11 cellular contexts compared by ENCODE assay signal in genomic region chr4:173519130-173520101, GRCh38. TPM values are rescaled to one million over a fixed set of nuclear protein-coding genes. Genes with fewer than 3 reads are reported as not detected.
DNase-seq lines count a peak whose midpoint lies in the region; ATAC-seq, FAIRE-seq and TF ChIP-seq lines count a peak whose summit lies in the region.
"Had no signal": no experiment of that assay in that cellular context is flagged by ENCODE, and none has a peak within 500 bp of the region (broad histone marks: within the 10 kb centered on the region; RNA-seq: fewer than 3 reads in every experiment).

No MANE protein-coding gene starts in this region.

- H3K4me3 ChIP-seq in H1 (ENCODE audit: extremely low read depth in 1 of 4, insufficient read depth in 2 of 4, low read depth in 3 of 4, low read length in 4 of 4) (peak overlapping the region in 1 of 4 experiments; percentile 51; a peak in 2 of 8 replicates), mesodermal cell (ENCODE audit: extremely low read depth, insufficient read depth, low read length, poor library complexity, severe bottlenecking) (peak overlapping the region; percentile 20), thoracic aorta (peak overlapping the region; percentile 66)

- H3K27me3 ChIP-seq in H1 (replicated peaks in 1 of 4; ENCODE audit: control insufficient read depth in 3 of 4, extremely low read depth in 1 of 4, insufficient read depth in 3 of 4, low read length in 3 of 4) (peaks cover 99 to 100% (median 100%) of the 10 kb centered on the region in 4 experiments), thoracic aorta (replicated peaks; ENCODE audit: insufficient read depth) (no peaks in the 10 kb centered on the region)

- H4K91ac ChIP-seq in H1 (replicated peaks; ENCODE audit: insufficient read length, low read length): no peak overlapping the region

- no peak overlapping the region for H3K4me3 Mint-ChIP-seq in activated CD8-positive, alpha-beta memory T cell treated with anti-CD3 and anti-CD28 coated beads, Interleukin-2, amount 10 ng/mL, durations not matched to agents 7 days and 5 days

- no peak for DNase-seq in activated CD8-positive, alpha-beta memory T cell treated with anti-CD3 and anti-CD28 coated beads, Interleukin-2, amount 10 ng/mL, durations not matched to agents 7 days and 5 days
- DNase-seq in activated CD8-positive, alpha-beta memory T cell treated with anti-CD3 and anti-CD28 coated beads for 24 hours: no peak
- DNase-seq in H1 (ENCODE audit: low read depth in 1 of 2, low spot score in 2 of 2) (peak in 1 of 2 experiments; percentile 45), thoracic aorta (ENCODE audit: low spot score) (no peak), omental fat pad (ENCODE audit: low spot score) (no peak), NCI-H748 (lab: John Stamatoyannopoulos, UW; ENCODE audit: unreplicated experiment) (no peak)
- DNase-seq in activated CD4-positive, alpha-beta T cell treated with anti-CD3 and anti-CD28 coated beads, Interleukin-2, amount 50 U/mL, for 1 hour: no peak
- DNase-seq: kidney glomerular epithelial cell; stimulated activated CD4-positive, alpha-beta T cell treated with anti-CD3 and anti-CD28 coated beads, Interleukin-4, amount 100 ng/mL, for 24 hours had no signal

- no peaks in the 10 kb centered on the region for H3K9me3 Mint-ChIP-seq in activated CD8-positive, alpha-beta memory T cell treated with anti-CD3 and anti-CD28 coated beads, Interleukin-2, amount 10 ng/mL, durations not matched to agents 7 days and 5 days (ENCODE audit: low read depth)

- TF ChIP-seq CTCF in H1 (IDR thresholded peaks at IDR 0.05; ENCODE audit: control extremely low read depth in 1 of 3, insufficient read depth in 1 of 3, low read depth in 1 of 3, low read length in 3 of 3): no peak
- no peak for TF ChIP-seq CTCF in thoracic aorta (IDR thresholded peaks at IDR 0.05)
- no peak for TF ChIP-seq CTCF in omental fat pad (IDR thresholded peaks at IDR 0.05)

- peaks cover 6% of the 10 kb centered on the region for H3K4me1 Mint-ChIP-seq in activated CD8-positive, alpha-beta memory T cell treated with anti-CD3 and anti-CD28 coated beads, Interleukin-2, amount 10 ng/mL, durations not matched to agents 7 days and 5 days

- H3K4me2 ChIP-seq in H1 (ENCODE audit: insufficient read depth in 1 of 2, low read depth in 2 of 2, low read length in 2 of 2): peak overlapping the region; percentile 61 to 72; a peak in 1 of 4 replicates

- peaks cover 6% of the 10 kb centered on the region for H3K36me3 Mint-ChIP-seq in activated CD8-positive, alpha-beta memory T cell treated with anti-CD3 and anti-CD28 coated beads, Interleukin-2, amount 10 ng/mL, durations not matched to agents 7 days and 5 days

- H3K56ac ChIP-seq in H1 (replicated peaks; ENCODE audit: insufficient read length, low read depth, low read length): no peak overlapping the region

- no peaks in the 10 kb centered on the region for H3K79me2 ChIP-seq in H1 (ENCODE audit: control insufficient read depth in 1 of 2, insufficient read depth in 2 of 2, low read length in 2 of 2)

- FAIRE-seq in H1 (lab: Jason Lieb, UNC): no peak
- FAIRE-seq: TTC549 had no signal

- H3K14ac ChIP-seq in H1 (ENCODE audit: insufficient read length): no peak overlapping the region

- no peak overlapping the region for H3K18ac ChIP-seq in H1 (ENCODE audit: extremely low read depth, low read length)

- peaks cover 15 to 48% of the 10 kb centered on the region in 2 experiments for H4K20me1 ChIP-seq in H1 (replicated peaks in 1 of 2; ENCODE audit: control insufficient read depth in 1 of 2, insufficient read depth in 2 of 2, low read length in 2 of 2)

- peaks cover 3% of the 10 kb centered on the region; the same call in 1 of the 2 replicates for H3K23me2 ChIP-seq in H1 (ENCODE audit: low read depth, low read length)

- no peak overlapping the region for H3K9ac ChIP-seq in H1 (replicated peaks in 1 of 4; ENCODE audit: extremely low read depth in 1 of 4, low read depth in 3 of 4, low read length in 3 of 4)

- TF ChIP-seq POLR2A in H1 (IDR thresholded peaks at IDR 0.05; ENCODE audit: control extremely low read depth in 1 of 2, low read depth in 2 of 2, low read length in 2 of 2): no peak

- no peak overlapping the region for H2AFZ ChIP-seq in H1 (ENCODE audit: low read length)

- CTCF ChIA-PET in activated CD8-positive, alpha-beta memory T cell treated with anti-CD3 and anti-CD28 coated beads, Interleukin-2, amount 10 ng/mL, durations not matched to agents 7 days and 5 days (lab: Charles Lee): no interaction called here
- CTCF ChIA-PET in H1 (lab: Charles Lee; ENCODE audit: partially characterized antibody): interaction anchor here (0.7 to 1.9 kb wide), 4 partner anchors 10 to 25 kb away, joined by 3 to 7 read pairs (median 5); partner anchors contain the start of gene HAND2

- H3K36me3 ChIP-seq in H1 (ENCODE audit: control insufficient read depth in 2 of 4, insufficient read depth in 4 of 4, low read length in 3 of 4) (no peaks in the 10 kb centered on the region; a peak in 1 of 8 replicates), mesodermal cell (ENCODE audit: control insufficient read depth, insufficient read depth, low read length) (no peaks in the 10 kb centered on the region), thoracic aorta (no peaks in the 10 kb centered on the region)

- H3K9me3 ChIP-seq in H1 (ENCODE audit: insufficient read depth in 2 of 2, low read depth in 1 of 2, low read length in 1 of 2): no peaks in the 10 kb centered on the region
- no peaks in the 10 kb centered on the region for H3K9me3 ChIP-seq in mesodermal cell (ENCODE audit: control insufficient read depth, low read length)
- no peaks in the 10 kb centered on the region for H3K9me3 ChIP-seq in thoracic aorta

- H4K5ac ChIP-seq in H1 (ENCODE audit: insufficient read length, low read depth, low read length): no peak overlapping the region

- H3K4me1 ChIP-seq in H1 (replicated peaks in 1 of 4; ENCODE audit: control insufficient read depth in 3 of 4, insufficient read depth in 4 of 4, low read length in 3 of 4): peaks cover 8 to 34% (median 26%) of the 10 kb centered on the region in 4 experiments
- H3K4me1 ChIP-seq in mesodermal cell (ENCODE audit: control insufficient read depth, insufficient read depth, low read length, poor library complexity, severe bottlenecking): peaks cover 19% of the 10 kb centered on the region
- peaks cover 3 to 64% of the 10 kb centered on the region in 2 donors for H3K4me1 ChIP-seq in thoracic aorta (ENCODE audit: control insufficient read depth in 1 of 2, low read depth in 2 of 2)

- H2BK20ac ChIP-seq in H1 (ENCODE audit: low read length): no peak overlapping the region

- WGBS in H1 (ENCODE audit: extremely low coverage in 1 of 2, insufficient coverage in 1 of 2, insufficient read length in 1 of 2, insufficient replicate concordance in 2 of 2, low coverage in 1 of 2, low lambda C conversion rate in 2 of 2, missing lambda C conversion rate in 1 of 2), 2 experiments: 10% methylated on average over 31 of the region's 31 CpGs; no CpG with 5 or more reads in 1 of the 2 experiments
- 9 to 19% methylated on average over 13 to 22 of the region's 31 CpGs for WGBS in mesodermal cell (ENCODE audit: insufficient coverage in 2 of 2), 2 experiments

- H2BK120ac ChIP-seq in H1 (replicated peaks; ENCODE audit: low read depth, low read length): no peak overlapping the region

- no peak overlapping the region for H3K4ac ChIP-seq in H1 (replicated peaks; ENCODE audit: insufficient read length, low read depth, low read length)

- POLR2A ChIA-PET in H1 (lab: Charles Lee; ENCODE audit: partially characterized antibody): interaction anchor here (1.6 kb wide), 1 partner anchor 11 kb away, joined by 4 read pairs; no protein-coding TSS in a partner anchor

- H2BK5ac ChIP-seq in H1 (ENCODE audit: low read depth, low read length): no peak overlapping the region

- H3K27me3 Mint-ChIP-seq in activated CD8-positive, alpha-beta memory T cell treated with anti-CD3 and anti-CD28 coated beads, Interleukin-2, amount 10 ng/mL, durations not matched to agents 7 days and 5 days: peaks cover 98% of the 10 kb centered on the region

- TF ChIP-seq EP300 in H1 (IDR thresholded peaks at IDR 0.05; ENCODE audit: borderline replicate concordance in 1 of 2, low read depth in 2 of 2, low read length in 2 of 2): no peak

- H3K27ac Mint-ChIP-seq in activated CD8-positive, alpha-beta memory T cell treated with anti-CD3 and anti-CD28 coated beads, Interleukin-2, amount 10 ng/mL, durations not matched to agents 7 days and 5 days: peak overlapping the region; percentile 43

- H3K79me1 ChIP-seq in H1 (ENCODE audit: low read depth, low read length): no peaks in the 10 kb centered on the region

- no peak for ATAC-seq in activated CD8-positive, alpha-beta memory T cell treated with anti-CD3 and anti-CD28 coated beads, Interleukin-2, amount 10 ng/mL, durations not matched to agents 7 days and 5 days
- ATAC-seq in thoracic aorta (ENCODE audit: insufficient number of reproducible peaks, low FRiP score, low read depth) (no peak), omental fat pad (ENCODE audit: low FRiP score) (no peak)

- no peak overlapping the region for H3K27ac ChIP-seq in H1 (ENCODE audit: low read depth, low read length)
- peak overlapping the region; percentile 71 for H3K27ac ChIP-seq in mesodermal cell (ENCODE audit: low read depth, low read length, severe bottlenecking)
- H3K27ac ChIP-seq in thoracic aorta: peak overlapping the region; percentile 88 to 95

- H2AK5ac ChIP-seq in H1 (ENCODE audit: low read depth, low read length): no peak overlapping the region; the same call in 1 of the 2 replicates

- no peak overlapping the region for H2BK15ac ChIP-seq in H1 (ENCODE audit: low read length)

- no peak for TF ChIP-seq RAD21 in H1 (IDR thresholded peaks at IDR 0.05 in 1 of 2, conservative IDR thresholded peaks at IDR 0.05 in 1 of 2; ENCODE audit: low read depth in 2 of 2, low read length in 2 of 2)

- no peak overlapping the region for H4K8ac ChIP-seq in H1 (ENCODE audit: extremely low read depth, insufficient read depth, low read length)

- H2BK12ac ChIP-seq in H1 (ENCODE audit: low read depth, low read length): no peak overlapping the region

- H3K23ac ChIP-seq in H1 (ENCODE audit: insufficient read length): peak overlapping the region; percentile 22

RNA-seq across cellular contexts. Expression of gene HAND2, which starts 10.6 kb away (rescaled TPM):
- total RNA-seq in activated CD8-positive, alpha-beta memory T cell treated with anti-CD3 and anti-CD28 coated beads, Interleukin-2, amount 10 ng/mL, durations not matched to agents 7 days and 5 days: not detected
- total RNA-seq in H1 (2021; fragmentation: NEBNext Ultra II Directional; extraction: Animal tissue kit (Norgen Biotek cat#: 25700)): not detected in 2 replicates
- polyA plus RNA-seq in H1 (2011; rRNA removed): 0.05 TPM in 1 of 2 replicates, not detected in the other
- polyA plus RNA-seq in H1 (2011; cell fraction: cytosol; rRNA removed): 0.04 TPM
- not detected for polyA plus RNA-seq in H1 (2011; cell fraction: nucleus; rRNA removed)
- 0.05 to 0.37 TPM in 2 of 4 replicates, not detected in the others for polyA plus RNA-seq in H1 (2012, experiment 1 of 2)
- polyA plus RNA-seq in H1 (2012, experiment 2 of 2): 0.47 TPM
- 0.04 TPM for polyA plus RNA-seq in H1 (2013, experiment 1 of 2)
- polyA plus RNA-seq in H1 (2013, experiment 2 of 2): not detected
- polyA minus RNA-seq in H1 (2011; rRNA and poly(A)+ RNA removed): not detected in 2 replicates
- not detected for polyA minus RNA-seq in H1 (2011; cell fraction: cytosol; rRNA and poly(A)+ RNA removed)
- not detected for polyA minus RNA-seq in H1 (2011; cell fraction: nucleus; rRNA and poly(A)+ RNA removed)
- polyA plus RNA-seq in mesodermal cell (2013, experiment 1 of 2): 58.0 TPM
- polyA plus RNA-seq in mesodermal cell (2013, experiment 2 of 2): 75.8 TPM
- total RNA-seq in thoracic aorta (10 to 100 TPM; 25.7 to 28.2 TPM), omental fat pad (10 to 100 TPM in 3 of 4 donors, 1 to 10 TPM in 1; 4.2 to 29.2 (median 12.3) TPM)
